ENCODE assay signal across 23 cellular contexts in genomic region chr15:88493811-88494210, GRCh38.
"Had no signal": no experiment of that assay in that cellular context is flagged by ENCODE, and none has a peak within 500 bp of the region (broad histone marks: within the 10 kb centered on the region; RNA-seq: fewer than 3 reads in every experiment).

No MANE protein-coding gene starts in this region.

- H3K4me1 ChIP-seq: breast epithelium, prostate gland had no signal

- H3K4me3 ChIP-seq: breast epithelium, ovary, prostate gland, right atrium auricular region, thyroid gland had no signal

- DNase-seq: activated CD4-positive, alpha-beta T cell treated with anti-CD3 and anti-CD28 coated beads for 4 hours; activated CD4-positive, alpha-beta T cell treated with anti-CD3 and anti-CD28 coated beads, Interleukin-2, amount 50 U/mL, for 48 hours; activated CD4-positive, CD25-positive, alpha-beta regulatory T cell; activated CD8-positive, alpha-beta memory T cell treated with anti-CD3 and anti-CD28 coated beads, Interleukin-2, amount 50 U/mL, for 48 hours; activated naive CD4-positive, alpha-beta T cell treated with Interleukin-2 at 50 U/mL for 16 hours; activated naive CD8-positive, alpha-beta T cell treated with anti-CD3 and anti-CD28 coated beads for 36 hours; activated T-cell treated with anti-CD3 and anti-CD28 coated beads, Interleukin-2, amount 50 U/mL, for 4 hours; effector memory CD4-positive, alpha-beta T cell; foreskin melanocyte; hypothalamus; left ventricle myocardium superior; mammary epithelial cell; ovary; stimulated activated CD4-positive, alpha-beta T cell treated with anti-CD3 and anti-CD28 coated beads, Interleukin-12 subunit alpha, Interleukin-12 subunit beta, amount 100 ng/mL, for 4 hours; substantia nigra; T1000; thyroid gland had no signal

- H3K9me3 ChIP-seq: breast epithelium, neutrophil, ovary, prostate gland, right atrium auricular region, thyroid gland had no signal

- ATAC-seq: activated T-cell treated with anti-CD3 and anti-CD28 coated beads, Interleukin-2, amount 50 U/mL, for 4 hours; esophagus mucosa; left ventricle myocardium superior; natural killer cell treated with Interleukin-12 subunit alpha and Interleukin-12 subunit beta and Interleukin-15 and Interleukin-18, amount 100 ng/mL, for 72 hours had no signal

- H3K36me3 ChIP-seq: breast epithelium, neutrophil, ovary, prostate gland, right atrium auricular region, thyroid gland had no signal

- H3K27ac ChIP-seq: breast epithelium, neutrophil, ovary, prostate gland, right atrium auricular region, thyroid gland had no signal

- H3K27me3 ChIP-seq: breast epithelium, neutrophil, ovary, right atrium auricular region, thyroid gland had no signal
